8 cellular contexts compared by ENCODE assay signal in the genomic region with DNA sequence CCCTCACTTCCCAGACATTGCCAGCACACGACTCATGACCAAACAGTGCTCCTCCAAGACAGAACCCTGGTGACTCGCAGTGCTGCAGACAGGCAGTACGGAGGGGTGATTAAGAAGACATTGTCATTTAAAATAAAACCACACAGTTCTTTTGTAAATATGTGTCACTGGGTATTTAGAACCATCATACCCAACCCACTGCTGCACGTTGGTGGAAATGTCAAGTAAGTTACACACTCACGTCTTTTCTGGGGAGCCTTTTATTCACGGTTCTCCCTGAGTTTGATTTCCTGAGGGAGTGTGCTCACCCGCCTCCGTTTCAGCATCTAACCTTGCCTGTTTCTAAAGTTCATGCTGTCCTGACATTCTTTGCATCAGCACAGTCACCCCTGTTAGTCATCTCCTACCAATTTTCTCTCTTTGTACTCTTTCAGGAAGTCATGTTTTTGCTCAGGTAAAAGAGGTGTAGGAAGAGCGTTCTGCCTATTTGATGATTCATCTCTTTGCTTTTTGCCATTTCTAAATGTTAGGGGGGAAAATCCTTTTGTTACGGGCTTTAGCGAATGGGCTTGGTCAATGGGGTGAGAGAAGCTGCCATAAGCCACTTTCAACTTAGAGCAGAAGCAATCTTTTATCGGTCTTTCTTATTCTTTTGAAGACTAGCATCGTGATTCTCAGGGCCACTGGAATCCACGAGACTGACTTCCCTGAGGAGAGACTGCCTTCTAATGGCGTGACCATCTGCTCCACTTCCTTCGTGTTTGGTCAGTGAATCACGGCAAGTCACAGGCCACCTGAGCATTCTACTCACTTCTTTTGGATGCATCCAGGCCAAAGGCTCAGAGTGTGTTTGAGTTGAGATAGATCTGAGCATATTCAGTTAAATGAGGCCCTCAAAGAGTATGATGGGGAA.
DNase-seq lines count a peak whose midpoint lies in the region; ATAC-seq and TF ChIP-seq lines count a peak whose summit lies in the region.

No MANE protein-coding gene starts in this region.

- H3K27me3 Mint-ChIP-seq in T-helper 17 cell, result no peaks in the 10 kb centered on the region

- H3K36me3 Mint-ChIP-seq in T-helper 17 cell (ENCODE audit: low read depth), result no peaks in the 10 kb centered on the region

- no peak overlapping the region for H3K27ac ChIP-seq in thyroid gland

- intact Hi-C loops in thyroid gland (cut with DNase I), result no loop called here

- H3K27ac Mint-ChIP-seq in T-helper 17 cell, result peak overlapping the region; percentile 68

- H3K27me3 ChIP-seq in thyroid gland, result no peaks in the 10 kb centered on the region

- no peak for TF ChIP-seq POLR2A in thyroid gland (IDR thresholded peaks at IDR 0.05)

- H3K4me1 Mint-ChIP-seq in T-helper 17 cell, result peaks cover 44% of the 10 kb centered on the region

- no peak for TF ChIP-seq CTCF in thyroid gland (IDR thresholded peaks at IDR 0.05)

- 87 to 92% methylated on average over 17 of the region's 17 CpGs for WGBS in thyroid gland, 2 donors

- H3K4me1 ChIP-seq in thyroid gland, result no peaks in the 10 kb centered on the region

- H3K9me3 ChIP-seq in T-helper 17 cell (ENCODE audit: control insufficient read depth, low read length, poor library complexity, severe bottlenecking), result no peaks in the 10 kb centered on the region
- no peaks in the 10 kb centered on the region for H3K9me3 ChIP-seq in thyroid gland

- ATAC-seq in T-helper 17 cell, result peak; percentile 52

- H3K4me3 ChIP-seq in thyroid gland (replicated peaks in 1 of 3), result no peak overlapping the region

- no peaks in the 10 kb centered on the region for H3K36me3 ChIP-seq in thyroid gland

- peak overlapping the region; percentile 61 for H3K4me3 Mint-ChIP-seq in T-helper 17 cell

- DNase-seq in ELF-1 (ENCODE audit: low read depth, low spot score) (peak; percentile 37), T-helper 17 cell (no peak), NCI-H187 (lab: John Stamatoyannopoulos, UW) (no peak), thyroid gland (no peak), NCI-H345 (lab: John Stamatoyannopoulos, UW) (no peak)
- peak; percentile 17 for DNase-seq in central memory CD4-positive, alpha-beta T cell
- DNase-seq in stimulated activated CD4-positive, alpha-beta T cell treated with anti-CD3 and anti-CD28 coated beads, Interleukin-15, amount 100 ng/mL, for 24 hours, result peak; percentile 79
- DNase-seq in NK-92 treated with Interleukin-12 subunit alpha and Interleukin-12 subunit beta, amount 100 ng/mL, for 24 hours (lab: John Stamatoyannopoulos, UW), result no peak

Comparison
In these comparisons a context has a peak if more than half of its experiments do, and no peak if none do; other contexts are left out.
1. DNase-seq: peak in ELF-1 (single experiment), central memory CD4-positive, alpha-beta T cell (single experiment) and stimulated activated CD4-positive, alpha-beta T cell treated with anti-CD3 and anti-CD28 coated beads, Interleukin-15, amount 100 ng/mL, for 24 hours (single experiment); none in T-helper 17 cell (0 of 3), NCI-H187 (0 of 2), thyroid gland (0 of 2), NK-92 treated with Interleukin-12 subunit alpha and Interleukin-12 subunit beta, amount 100 ng/mL, for 24 hours (single experiment) and NCI-H345 (single experiment).